ENCODE assay signal across 10 cellular contexts in the genomic region with DNA sequence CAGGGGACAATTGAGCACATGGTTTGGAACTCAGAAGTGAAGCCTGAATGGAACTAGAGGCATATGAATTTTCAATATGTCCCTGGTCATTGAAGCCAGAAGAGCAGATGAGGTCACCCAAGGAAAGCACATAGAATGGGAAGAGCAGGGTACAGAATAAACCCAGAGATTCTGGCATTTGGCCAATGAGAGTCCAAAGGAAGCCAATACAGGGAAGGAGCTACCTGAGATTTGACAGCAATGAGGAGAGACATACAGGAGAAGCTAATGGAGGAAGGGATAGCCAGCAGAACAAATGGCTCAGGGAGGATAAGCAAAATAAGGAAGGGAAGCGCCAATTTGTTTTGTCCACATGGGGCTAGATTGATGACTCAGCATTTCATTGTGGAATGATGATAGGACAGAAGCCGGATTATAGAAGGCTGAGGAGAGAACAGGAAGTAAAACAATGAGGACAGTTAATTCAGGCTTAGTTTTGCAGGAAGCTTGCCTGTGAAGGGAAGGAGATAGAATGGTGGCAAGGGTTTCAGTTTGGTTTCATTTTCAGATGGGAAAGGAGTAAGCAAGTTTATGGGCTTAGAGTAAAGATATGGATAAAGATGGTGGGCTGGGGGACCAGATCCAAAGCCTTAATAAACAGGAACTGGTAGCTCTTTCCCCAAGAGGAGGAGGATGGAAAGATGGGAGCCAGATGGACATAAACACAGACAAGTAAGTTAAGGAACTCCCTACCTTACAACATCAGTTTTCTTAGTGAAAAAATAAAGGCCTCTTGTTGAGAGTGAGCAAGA. TPM values are rescaled to one million over a fixed set of nuclear protein-coding genes. Genes with fewer than 3 reads are reported as not detected.
DNase-seq lines count a peak whose midpoint lies in the region; ATAC-seq and TF ChIP-seq lines count a peak whose summit lies in the region.
"Had no signal": no experiment of that assay in that cellular context is flagged by ENCODE, and none has a peak within 500 bp of the region (broad histone marks: within the 10 kb centered on the region; RNA-seq: fewer than 3 reads in every experiment).

No MANE protein-coding gene starts in this region.

- no peak overlapping the region for H3K4me3 Mint-ChIP-seq in naive thymus-derived CD8-positive, alpha-beta T cell
- no peak overlapping the region for H3K4me3 Mint-ChIP-seq in CD14-positive monocyte
- H3K4me3 Mint-ChIP-seq: activated T-cell treated with anti-CD3 and anti-CD28 coated beads, Interleukin-2, amount 50 U/mL, for 24 hours had no signal

- H3K4me1 Mint-ChIP-seq in naive thymus-derived CD8-positive, alpha-beta T cell: peaks cover 10 to 19% (median 16%) of the 10 kb centered on the region in 4 donors
- H3K4me1 Mint-ChIP-seq in CD14-positive monocyte: peaks cover 21% of the 10 kb centered on the region

- ATAC-seq in naive thymus-derived CD8-positive, alpha-beta T cell: no peak
- ATAC-seq in GM21367 (IDR thresholded peaks at IDR 0.05; ENCODE audit: unreplicated experiment): no peak

- no peak overlapping the region for H3K27ac Mint-ChIP-seq in naive thymus-derived CD8-positive, alpha-beta T cell
- H3K27ac Mint-ChIP-seq in CD14-positive monocyte: no peak overlapping the region
- H3K27ac Mint-ChIP-seq: activated T-cell treated with anti-CD3 and anti-CD28 coated beads, Interleukin-2, amount 50 U/mL, for 24 hours had no signal

- peak; percentile 76 for DNase-seq in CD1c-positive myeloid dendritic cell (ENCODE audit: extremely low spot score)
- DNase-seq in Kasumi-1 (lab: John Stamatoyannopoulos, UW): peak; percentile 41 to 65
- DNase-seq in amniotic epithelial cell (ENCODE audit: low read depth): peak; percentile 62
- peak; percentile 53 for DNase-seq in kidney tubule cell (ENCODE audit: low spot score)
- no peak for DNase-seq in naive thymus-derived CD8-positive, alpha-beta T cell
- DNase-seq in substantia nigra (lab: John Stamatoyannopoulos, UW): no peak
- no peak for DNase-seq in CD14-positive monocyte (ENCODE audit: low spot score)
- DNase-seq: activated T-cell treated with anti-CD3 and anti-CD28 coated beads, Interleukin-2, amount 50 U/mL, for 24 hours had no signal

- H3K27me3 Mint-ChIP-seq in naive thymus-derived CD8-positive, alpha-beta T cell: no peaks in the 10 kb centered on the region
- H3K27me3 Mint-ChIP-seq in CD14-positive monocyte (ENCODE audit: low read depth in 3 of 3): peaks cover 0 to 2% (median 1%) of the 10 kb centered on the region in 3 donors
- H3K27me3 Mint-ChIP-seq: activated T-cell treated with anti-CD3 and anti-CD28 coated beads, Interleukin-2, amount 50 U/mL, for 24 hours had no signal

- H3K9me3 Mint-ChIP-seq in naive thymus-derived CD8-positive, alpha-beta T cell: no peaks in the 10 kb centered on the region
- peaks cover 0 to 1% (median 0%) of the 10 kb centered on the region in 7 donors for H3K9me3 Mint-ChIP-seq in CD14-positive monocyte
- H3K9me3 Mint-ChIP-seq: activated T-cell treated with anti-CD3 and anti-CD28 coated beads, Interleukin-2, amount 50 U/mL, for 24 hours had no signal

- H3K36me3 Mint-ChIP-seq in naive thymus-derived CD8-positive, alpha-beta T cell: no peaks in the 10 kb centered on the region
- no peaks in the 10 kb centered on the region for H3K36me3 Mint-ChIP-seq in CD14-positive monocyte

- intact Hi-C loops in CD14-positive monocyte (cut with micrococcal nuclease): loop anchor here (10.0 kb wide), 2 partner anchors 410 to 660 kb away; a partner anchor contains a TSS

- POLR2A ChIA-PET in naive thymus-derived CD8-positive, alpha-beta T cell (lab: Charles Lee): interaction anchor here (1.5 kb wide), 1 partner anchor 8 kb away, joined by 3 read pairs; no protein-coding TSS in a partner anchor

- no peak overlapping the region for H3K27ac ChIP-seq in substantia nigra (ENCODE audit: low read depth, low read length, poor library complexity, severe bottlenecking)
- H3K27ac ChIP-seq: thoracic aorta had no signal

- no peak for TF ChIP-seq CTCF in CD14-positive monocyte (IDR thresholded peaks at IDR 0.05)

RNA-seq across cellular contexts. Expression of a gene that starts 3.2 kb away (rescaled TPM):
- 1 to 10 TPM; 3.9 to 4.0 TPM for total RNA-seq in naive thymus-derived CD8-positive, alpha-beta T cell
- polyA plus RNA-seq in naive thymus-derived CD8-positive, alpha-beta T cell: 10 to 100 TPM in 1 of 3 donors, 1 to 10 TPM in 2; 7.4 to 11.4 (median 8.4) TPM
- polyA plus RNA-seq in CD14-positive monocyte: 10 to 100 TPM; 70.6 to 85.7 TPM

Comparison
In these comparisons a context has a peak if more than half of its experiments do, and no peak if none do; other contexts are left out.
1. DNase-seq: peak in CD1c-positive myeloid dendritic cell (single experiment), Kasumi-1 (2 of 2), amniotic epithelial cell (single experiment) and kidney tubule cell (single experiment); none in naive thymus-derived CD8-positive, alpha-beta T cell (0 of 10), substantia nigra (0 of 49) and CD14-positive monocyte (single experiment).
2. RNA of a gene that starts 3.2 kb away (polyA plus RNA-seq): 70.6 to 85.7 TPM in CD14-positive monocyte; 7.4 to 11.4 TPM in naive thymus-derived CD8-positive, alpha-beta T cell; every median in the first group is over 4 times any median in the second.